In genomic region chr15:49982586-49982985, GRCh38 we compare ENCODE assay signal across 21 cellular contexts.
DNase-seq lines count a peak whose midpoint lies in the region; FAIRE-seq and TF ChIP-seq lines count a peak whose summit lies in the region.
"Had no signal": no experiment of that assay in that cellular context is flagged by ENCODE, and none has a peak within 500 bp of the region (broad histone marks: within the 10 kb centered on the region; RNA-seq: fewer than 3 reads in every experiment).

No MANE protein-coding gene starts in this region.

- no peak for FAIRE-seq in GM12892 (lab: Jason Lieb, UNC)
- FAIRE-seq: A204.1, K562 had no signal

- H3K27ac Mint-ChIP-seq in Caco-2 (ENCODE audit: unreplicated experiment), result peak overlapping the region; percentile 55
- H3K27ac Mint-ChIP-seq: CD8-positive, alpha-beta T cell had no signal

- H3K27me3 ChIP-seq in Caco-2 (replicated peaks; ENCODE audit: control insufficient read depth, insufficient read depth, low read length), result no peaks in the 10 kb centered on the region
- H3K27me3 ChIP-seq in neutrophil, result no peaks in the 10 kb centered on the region
- H3K27me3 ChIP-seq: BLaER1, Peyer's patch had no signal

- intact Hi-C loops in Caco-2 (cut with micrococcal nuclease; ENCODE audit: unreplicated experiment), result no loop called here

- no peak overlapping the region for H3K4me3 Mint-ChIP-seq in Caco-2 (ENCODE audit: unreplicated experiment)
- H3K4me3 Mint-ChIP-seq: CD8-positive, alpha-beta T cell had no signal

- no peak overlapping the region for H3K4me3 ChIP-seq in Caco-2 (ENCODE audit: low read depth, low read length)
- H3K4me3 ChIP-seq in fibroblast of pulmonary artery (replicated peaks; ENCODE audit: low read depth, low read length), result no peak overlapping the region
- no peak overlapping the region for H3K4me3 ChIP-seq in neutrophil (ENCODE audit: low read depth in 1 of 2, low read length in 1 of 2)
- H3K4me3 ChIP-seq: BLaER1, GM23248, HAP-1, K562, Peyer's patch had no signal

- no peak for TF ChIP-seq POLR2A in GM12892 (IDR thresholded peaks at IDR 0.05; ENCODE audit: low read depth, low read length)

- BruUV-seq in Caco-2 (replicated peaks; lab: Mats Ljungman, UMichigan), result no TSS peak

- H3K9me3 ChIP-seq in Caco-2, result no peaks in the 10 kb centered on the region
- H3K9me3 ChIP-seq in neutrophil, result no peaks in the 10 kb centered on the region
- H3K9me3 ChIP-seq: BLaER1, HAP-1, Peyer's patch, SK-N-SH had no signal

- H3K36me3 Mint-ChIP-seq in Caco-2 (ENCODE audit: insufficient read depth, unreplicated experiment), result no peaks in the 10 kb centered on the region
- H3K36me3 Mint-ChIP-seq: CD8-positive, alpha-beta T cell had no signal

- peak overlapping the region; percentile 82 for H3K27ac ChIP-seq in neutrophil
- H3K27ac ChIP-seq: BLaER1, GM23248, Peyer's patch had no signal

- H3K4me1 ChIP-seq in Caco-2 (peaks cover 31% of the 10 kb centered on the region), neutrophil (ENCODE audit: control insufficient read depth in 1 of 2, insufficient read depth in 1 of 2, low read depth in 1 of 2, low read length in 1 of 2) (peaks cover 11 to 15% of the 10 kb centered on the region in 2 experiments)
- H3K4me1 ChIP-seq: BLaER1, Peyer's patch had no signal

- H3K36me3 ChIP-seq in Caco-2 (ENCODE audit: control insufficient read depth, insufficient read depth, low read length), result no peaks in the 10 kb centered on the region
- H3K36me3 ChIP-seq in neutrophil, result peaks cover 29% of the 10 kb centered on the region
- H3K36me3 ChIP-seq: BLaER1, HAP-1, Peyer's patch had no signal

- peaks cover 16% of the 10 kb centered on the region for H3K9me3 Mint-ChIP-seq in Caco-2 (ENCODE audit: unreplicated experiment)
- H3K9me3 Mint-ChIP-seq: CD8-positive, alpha-beta T cell had no signal

- H3K4me1 Mint-ChIP-seq in Caco-2 (ENCODE audit: low read depth, unreplicated experiment), result peaks cover 30% of the 10 kb centered on the region

- TF ChIP-seq CTCF in Caco-2 (IDR thresholded peaks at IDR 0.05; ENCODE audit: insufficient read depth in 1 of 2, low read depth in 1 of 2, low read length in 1 of 2, severe bottlenecking in 1 of 2, unreplicated experiment in 1 of 2), result no peak
- TF ChIP-seq CTCF in fibroblast of pulmonary artery (IDR thresholded peaks at IDR 0.05; ENCODE audit: low read length, missing control alignments), result no peak
- no peak for TF ChIP-seq CTCF in neutrophil (IDR thresholded peaks at IDR 0.05)

- POLR2A ChIA-PET in Caco-2 (lab: Charles Lee), result no interaction called here

- no peaks in the 10 kb centered on the region for H3K27me3 Mint-ChIP-seq in Caco-2 (ENCODE audit: insufficient read depth, unreplicated experiment)

- no peak for DNase-seq in Caco-2
- peak; percentile 86 for DNase-seq in NCI-H226
- DNase-seq in fibroblast of pulmonary artery (ENCODE audit: low read depth), result peak; percentile 55
- no peak for DNase-seq in NCI-H774 (lab: John Stamatoyannopoulos, UW)
- DNase-seq in stimulated activated CD4-positive, alpha-beta T cell treated with anti-CD3 and anti-CD28 coated beads, Interleukin-2, amount 100 ng/mL, for 48 hours, result no peak
- DNase-seq in GM12892 (ENCODE audit: insufficient read length), result no peak
- DNase-seq: CD8-positive, alpha-beta T cell; DMS79; GM23248; NCI-H1092 treated with DMSO at 0.1 percent for 48 hours; NCI-H146; NCI-H2029 treated with DMSO at 0.1 percent for 48 hours; NK-92 treated with Interleukin-12 subunit alpha and Interleukin-12 subunit beta, amount 100 ng/mL, for 24 hours; Peyer's patch; Right ventricle myocardium superior; SK-N-SH had no signal

- CTCF ChIA-PET in Caco-2 (lab: Charles Lee), result no interaction called here

Comparison
In these comparisons a context has a peak if more than half of its experiments do, and no peak if none do; other contexts are left out.
1. DNase-seq: peak in NCI-H226 (single experiment) and fibroblast of pulmonary artery (single experiment); none in Caco-2 (0 of 2), NCI-H774 (single experiment), stimulated activated CD4-positive, alpha-beta T cell treated with anti-CD3 and anti-CD28 coated beads, Interleukin-2, amount 100 ng/mL, for 48 hours (0 of 2) and GM12892 (single experiment).